Comparison of ENCODE assay signal across 13 cellular contexts in genomic region chr2:63819765-63820717, GRCh38. TPM values are rescaled to one million over a fixed set of nuclear protein-coding genes. Genes with fewer than 3 reads are reported as not detected.
DNase-seq lines count a peak whose midpoint lies in the region; ATAC-seq and TF ChIP-seq lines count a peak whose summit lies in the region.
"Had no signal": no experiment of that assay in that cellular context is flagged by ENCODE, and none has a peak within 500 bp of the region (broad histone marks: within the 10 kb centered on the region; RNA-seq: fewer than 3 reads in every experiment).

No MANE protein-coding gene starts in this region.

- H3K4me1 ChIP-seq in lower lobe of right lung (no peaks in the 10 kb centered on the region), testis (peaks cover 10% of the 10 kb centered on the region)

- TF ChIP-seq CTCF in cardiac fibroblast (IDR thresholded peaks at IDR 0.05; ENCODE audit: low read depth, low read length) (no peak), lower lobe of right lung (IDR thresholded peaks at IDR 0.05) (no peak), testis (IDR thresholded peaks at IDR 0.05) (no peak)

- H3K27me3 ChIP-seq in lower lobe of right lung (ENCODE audit: low read depth) (no peaks in the 10 kb centered on the region), testis (no peaks in the 10 kb centered on the region)

- no peak for TF ChIP-seq POLR2A in testis (IDR thresholded peaks at IDR 0.05)

- WGBS in testis, 2 donors: 35 to 51% methylated on average over 6 of the region's 6 CpGs

- in situ Hi-C loops in KBM-7 (cut with MboI; ENCODE audit: low pct_unique_long_range_greater_than_20kb, low sequenced_read_pairs): no loop called here

- H3K27ac ChIP-seq in lower lobe of right lung (peak overlapping the region; percentile 14), testis (peak overlapping the region; percentile 3 to 34)
- H3K27ac ChIP-seq: 22Rv1 had no signal

- no peak overlapping the region for H3K4me3 ChIP-seq in cardiac fibroblast (replicated peaks in 1 of 2; ENCODE audit: low read depth in 2 of 2, low read length in 2 of 2)
- H3K4me3 ChIP-seq in lower lobe of right lung: no peak overlapping the region
- no peak overlapping the region for H3K4me3 ChIP-seq in testis

- intact Hi-C loops in lower lobe of right lung (cut with DNase I) (no loop called here), testis (cut with DNase I; ENCODE audit: low total_unique reads) (no loop called here)

- H3K9me3 ChIP-seq in lower lobe of right lung: no peaks in the 10 kb centered on the region
- H3K9me3 ChIP-seq in testis: no peaks in the 10 kb centered on the region

- peak; percentile 54 to 67 for ATAC-seq in lower lobe of right lung
- ATAC-seq: activated CD8-positive, alpha-beta memory T cell treated with anti-CD3 and anti-CD28 coated beads, Interleukin-2, amount 10 ng/mL, durations not matched to agents 7 days and 5 days had no signal

- H3K36me3 ChIP-seq in lower lobe of right lung (no peaks in the 10 kb centered on the region), testis (ENCODE audit: low read depth, missing control alignments) (no peaks in the 10 kb centered on the region)

- peak; percentile 53 for DNase-seq in DMS 273 (lab: John Stamatoyannopoulos, UW; ENCODE audit: unreplicated experiment)
- DNase-seq in DMS 273 treated with DMSO at 0.1 percent for 48 hours (lab: John Stamatoyannopoulos, UW): no peak
- DNase-seq in cardiac fibroblast (ENCODE audit: low read depth in 2 of 2): peak; percentile 47 to 72
- no peak for DNase-seq in lower lobe of right lung
- DNase-seq in testis: peak; percentile 71
- DNase-seq in activated CD4-positive, alpha-beta T cell treated with anti-CD3 and anti-CD28 coated beads for 48 hours: no peak
- DNase-seq in KBM-7: no peak
- DNase-seq in cerebellar cortex (ENCODE audit: low spot score): no peak
- DNase-seq: activated CD8-positive, alpha-beta memory T cell treated with anti-CD3 and anti-CD28 coated beads, Interleukin-2, amount 10 ng/mL, durations not matched to agents 7 days and 5 days; EL; HCEC 1CT; nephron progenitor cell had no signal

RNA-seq across cellular contexts. Expression of gene UGP2, which starts 21.7 kb away (rescaled TPM):
- 144 TPM for total RNA-seq in lower lobe of right lung
- total RNA-seq in testis: 10 to 100 TPM; 51.7 to 52.9 TPM
- 70.3 TPM for polyA plus RNA-seq in testis (ENCODE audit: insufficient read depth, low read depth, low replicate concordance)

Comparison
In these comparisons a context has a peak if more than half of its experiments do, and no peak if none do; other contexts are left out.
1. DNase-seq: peak in DMS 273 (single experiment), cardiac fibroblast (2 of 2) and testis (single experiment); none in DMS 273 treated with DMSO at 0.1 percent for 48 hours (single experiment), lower lobe of right lung (single experiment), activated CD4-positive, alpha-beta T cell treated with anti-CD3 and anti-CD28 coated beads for 48 hours (single experiment), KBM-7 (single experiment) and cerebellar cortex (single experiment).